ENCODE assay signal across 21 cellular contexts in genomic region chr6:7451321-7451720, GRCh38.
DNase-seq lines count a peak whose midpoint lies in the region; FAIRE-seq and TF ChIP-seq lines count a peak whose summit lies in the region.
"Had no signal": no experiment of that assay in that cellular context is flagged by ENCODE, and none has a peak within 500 bp of the region (broad histone marks: within the 10 kb centered on the region; RNA-seq: fewer than 3 reads in every experiment).

No MANE protein-coding gene starts in this region.

- intact Hi-C loops in mammary epithelial cell (cut with micrococcal nuclease) (no loop called here), breast epithelium (cut with DNase I; ENCODE audit: low total_unique reads) (no loop called here), vagina (cut with DNase I) (no loop called here)

- no peak overlapping the region for H3K4me2 ChIP-seq in mammary epithelial cell (ENCODE audit: insufficient read depth, low read depth, low read length)
- H3K4me2 ChIP-seq: A549, GM23338 had no signal

- CTCF ChIA-PET in mammary epithelial cell (lab: Charles Lee; ENCODE audit: low non-redundant PET): no interaction called here
- CTCF ChIA-PET in RWPE1 (lab: Yijun Ruan, JAX): interaction anchor here (0.8 kb wide), 1 partner anchor 13 kb away, joined by 3 read pairs; no protein-coding TSS in a partner anchor

- H3K79me2 ChIP-seq in mammary epithelial cell (ENCODE audit: insufficient read depth, low read length): no peaks in the 10 kb centered on the region

- H3K4me1 ChIP-seq in mammary epithelial cell (ENCODE audit: insufficient read depth, low read length) (peaks cover 7% of the 10 kb centered on the region), breast epithelium (no peaks in the 10 kb centered on the region), vagina (no peaks in the 10 kb centered on the region)

- no peak overlapping the region for H3K9ac ChIP-seq in mammary epithelial cell (ENCODE audit: insufficient read depth, low read length)

- H3K27me3 ChIP-seq in mammary epithelial cell (ENCODE audit: insufficient read depth, low read length): no peaks in the 10 kb centered on the region
- no peaks in the 10 kb centered on the region for H3K27me3 ChIP-seq in breast epithelium
- H3K27me3 ChIP-seq in bronchial epithelial cell (ENCODE audit: control insufficient read depth, insufficient read depth, low read length): no peaks in the 10 kb centered on the region
- H3K27me3 ChIP-seq in vagina: no peaks in the 10 kb centered on the region

- no TSS peak for BruUV-seq in mammary epithelial cell (replicated peaks; lab: Mats Ljungman, UMichigan)

- no peaks in the 10 kb centered on the region for H4K20me1 ChIP-seq in mammary epithelial cell (ENCODE audit: insufficient read depth, low read length)

- in situ Hi-C loops in mammary epithelial cell (cut with MboI; ENCODE audit: low sequenced_read_pairs in 2 of 2): no loop called here

- DNase-seq in mammary epithelial cell (peak; percentile 29), breast epithelium (ENCODE audit: low spot score in 2 of 2) (no peak), RWPE1 (ENCODE audit: low spot score) (no peak), bronchial epithelial cell (ENCODE audit: low read depth) (peak; percentile 57), NCI-H510A treated with DMSO at 0.1 percent for 48 hours (lab: John Stamatoyannopoulos, UW) (no peak), vagina (ENCODE audit: extremely low spot score in 2 of 2) (no peak), NCI-H1092 (lab: John Stamatoyannopoulos, UW) (no peak)
- DNase-seq: 8988T; ACHN; C1 segment of cervical spinal cord; Calu3; CD4-positive, alpha-beta memory T cell; COR-L47; DMS53; DMS79 treated with DMSO at 0.1 percent for 48 hours; GF-D8; H9 had no signal

- POLR2A ChIA-PET in RWPE1 (lab: Yijun Ruan, JAX; ENCODE audit: low non-redundant PET): no interaction called here

- H3K36me3 ChIP-seq in mammary epithelial cell (ENCODE audit: insufficient read depth, low read length) (no peaks in the 10 kb centered on the region), breast epithelium (no peaks in the 10 kb centered on the region), bronchial epithelial cell (ENCODE audit: control insufficient read depth, insufficient read depth, low read length) (no peaks in the 10 kb centered on the region), vagina (no peaks in the 10 kb centered on the region)

- TF ChIP-seq POLR2A in breast epithelium (IDR thresholded peaks at IDR 0.05) (no peak), vagina (IDR thresholded peaks at IDR 0.05) (no peak)

- H3K27ac ChIP-seq in mammary epithelial cell (ENCODE audit: insufficient read depth, low read depth, low read length) (no peak overlapping the region), breast epithelium (no peak overlapping the region), RWPE1 (peak overlapping the region; percentile 96), vagina (no peak overlapping the region)
- H3K27ac ChIP-seq: A549 had no signal

- dilution Hi-C loops in mammary epithelial cell (cut with HindIII; ENCODE audit: low sequenced_read_pairs): no loop called here

- FAIRE-seq in bronchial epithelial cell (lab: Jason Lieb, UNC): no peak
- FAIRE-seq: A549, GM12891, GM18507 had no signal

- H3K9me3 ChIP-seq in mammary epithelial cell (replicated peaks; ENCODE audit: insufficient read depth, low read length): no peaks in the 10 kb centered on the region
- no peaks in the 10 kb centered on the region for H3K9me3 ChIP-seq in breast epithelium
- H3K9me3 ChIP-seq in vagina: no peaks in the 10 kb centered on the region
- H3K9me3 ChIP-seq: A549 had no signal

- 50% methylated on average over 2 of the region's 3 CpGs for whole genome bisulfite sequencing in mammary epithelial cell (ENCODE audit: low coverage, missing lambda C conversion rate)

- TF ChIP-seq CTCF in mammary epithelial cell (conservative IDR thresholded peaks at IDR 0.05 in 1 of 2, IDR thresholded peaks at IDR 0.05 in 1 of 2; ENCODE audit: extremely low read depth in 1 of 2, insufficient read depth in 1 of 2, low read depth in 1 of 2, low read length in 2 of 2) (no peak), breast epithelium (IDR thresholded peaks at IDR 0.05) (no peak), RWPE1 (conservative IDR thresholded peaks at IDR 0.05; ENCODE audit: low read depth) (no peak), bronchial epithelial cell (IDR thresholded peaks at IDR 0.05; ENCODE audit: insufficient read depth, low read length, severe bottlenecking) (no peak), vagina (IDR thresholded peaks at IDR 0.05) (no peak)

- H3K4me3 ChIP-seq in mammary epithelial cell (replicated peaks in 1 of 3; ENCODE audit: insufficient read depth in 1 of 3, low read depth in 2 of 3, low read length in 3 of 3) (no peak overlapping the region), breast epithelium (no peak overlapping the region), bronchial epithelial cell (ENCODE audit: low read depth, low read length) (no peak overlapping the region), vagina (no peak overlapping the region)
- H3K4me3 ChIP-seq: A549, GM23338 had no signal

- no peak overlapping the region for H2AFZ ChIP-seq in mammary epithelial cell (ENCODE audit: low read depth, low read length)
- H2AFZ ChIP-seq: GM23338 had no signal

Comparison
In these comparisons a context has a peak if more than half of its experiments do, and no peak if none do; other contexts are left out.
1. DNase-seq: peak in mammary epithelial cell (single experiment) and bronchial epithelial cell (single experiment); none in breast epithelium (0 of 2), RWPE1 (single experiment), NCI-H510A treated with DMSO at 0.1 percent for 48 hours (single experiment), vagina (0 of 2) and NCI-H1092 (single experiment).